ENCODE assay signal across 10 cellular contexts in genomic region chr10:62109532-62110293, GRCh38.
DNase-seq lines count a peak whose midpoint lies in the region; ATAC-seq and TF ChIP-seq lines count a peak whose summit lies in the region.
"Had no signal": no experiment of that assay in that cellular context is flagged by ENCODE, and none has a peak within 500 bp of the region (broad histone marks: within the 10 kb centered on the region; RNA-seq: fewer than 3 reads in every experiment).

No MANE protein-coding gene starts in this region.

- no peak overlapping the region for H3K27ac ChIP-seq in left ventricle myocardium inferior (replicated peaks)
- no peak overlapping the region for H3K27ac ChIP-seq in body of pancreas
- H3K27ac ChIP-seq: KMS-11 had no signal

- H3K27me3 ChIP-seq in left ventricle myocardium inferior (ENCODE audit: low read depth): no peaks in the 10 kb centered on the region
- H3K27me3 ChIP-seq in body of pancreas: no peaks in the 10 kb centered on the region

- TF ChIP-seq CTCF in left ventricle myocardium inferior (IDR thresholded peaks at IDR 0.05; ENCODE audit: borderline replicate concordance) (no peak), HFFc6 (IDR thresholded peaks at IDR 0.05) (no peak), body of pancreas (IDR thresholded peaks at IDR 0.05) (no peak)

- no peaks in the 10 kb centered on the region for H3K27me3 Mint-ChIP-seq in stimulated activated naive B cell treated with anti-CD40 and anti-IgM and Interleukin-4, amounts not matched to agents 10 μg/mL and 1 μg/mL and 100 μg/mL, for 72 hours
- no peaks in the 10 kb centered on the region; the same call in 1 of the 2 replicates for H3K27me3 Mint-ChIP-seq in HFFc6 (ENCODE audit: insufficient read depth)
- H3K27me3 Mint-ChIP-seq: CD8-positive, alpha-beta memory T cell had no signal

- DNase-seq in Right ventricle myocardium superior: no peak
- no peak for DNase-seq in left ventricle myocardium inferior
- peak; percentile 15 to 91 for DNase-seq in NOMO-1 (lab: John Stamatoyannopoulos, UW; ENCODE audit: unreplicated experiment in 2 of 2)
- no peak for DNase-seq in stimulated activated naive B cell treated with anti-CD40 and anti-IgM and Interleukin-4, amounts not matched to agents 10 μg/mL and 1 μg/mL and 100 μg/mL, for 72 hours
- DNase-seq in foreskin melanocyte: no peak
- no peak for DNase-seq in HFFc6
- DNase-seq in body of pancreas: no peak
- DNase-seq: CD8-positive, alpha-beta memory T cell had no signal

- TF ChIP-seq POLR2A in body of pancreas (IDR thresholded peaks at IDR 0.05): no peak

- no peaks in the 10 kb centered on the region for H3K9me3 ChIP-seq in left ventricle myocardium inferior (replicated peaks)
- no peaks in the 10 kb centered on the region for H3K9me3 ChIP-seq in body of pancreas

- intact Hi-C loops in Right ventricle myocardium superior (cut with DNase I) (no loop called here), left ventricle myocardium inferior (cut with micrococcal nuclease) (no loop called here), body of pancreas (cut with DNase I) (no loop called here)

- H3K4me3 Mint-ChIP-seq in stimulated activated naive B cell treated with anti-CD40 and anti-IgM and Interleukin-4, amounts not matched to agents 10 μg/mL and 1 μg/mL and 100 μg/mL, for 72 hours: peak overlapping the region; percentile 67 to 71
- no peak overlapping the region for H3K4me3 Mint-ChIP-seq in HFFc6

- ATAC-seq in Right ventricle myocardium superior (ENCODE audit: poor library complexity): peak; percentile 55
- peak; percentile 83 for ATAC-seq in HG02885 (IDR thresholded peaks at IDR 0.05; ENCODE audit: poor library complexity, unreplicated experiment)
- ATAC-seq in stimulated activated naive B cell treated with anti-CD40 and anti-IgM and Interleukin-4, amounts not matched to agents 10 μg/mL and 1 μg/mL and 100 μg/mL, for 72 hours (replicated peaks): peak; percentile 76 to 78
- ATAC-seq in body of pancreas: no peak

- H3K4me1 ChIP-seq in left ventricle myocardium inferior (peaks cover 17% of the 10 kb centered on the region), body of pancreas (no peaks in the 10 kb centered on the region)

- H3K36me3 ChIP-seq in left ventricle myocardium inferior (no peaks in the 10 kb centered on the region), body of pancreas (replicated peaks in 1 of 2; ENCODE audit: insufficient read depth in 1 of 2, low read depth in 2 of 2) (no peaks in the 10 kb centered on the region)

- WGBS in body of pancreas, 2 donors: 81 to 82% methylated on average over 1 of the region's 1 CpG

- H3K4me3 ChIP-seq in left ventricle myocardium inferior (no peak overlapping the region), body of pancreas (no peak overlapping the region)

- peaks cover 39 to 68% of the 10 kb centered on the region in 2 donors for H3K4me1 Mint-ChIP-seq in stimulated activated naive B cell treated with anti-CD40 and anti-IgM and Interleukin-4, amounts not matched to agents 10 μg/mL and 1 μg/mL and 100 μg/mL, for 72 hours
- peaks cover 48% of the 10 kb centered on the region for H3K4me1 Mint-ChIP-seq in HFFc6 (ENCODE audit: low read depth)

- H3K36me3 Mint-ChIP-seq in stimulated activated naive B cell treated with anti-CD40 and anti-IgM and Interleukin-4, amounts not matched to agents 10 μg/mL and 1 μg/mL and 100 μg/mL, for 72 hours: peaks cover 10 to 18% of the 10 kb centered on the region in 2 donors
- no peaks in the 10 kb centered on the region for H3K36me3 Mint-ChIP-seq in HFFc6 (ENCODE audit: low read depth)
- H3K36me3 Mint-ChIP-seq: CD8-positive, alpha-beta memory T cell had no signal

- H3K27ac Mint-ChIP-seq in stimulated activated naive B cell treated with anti-CD40 and anti-IgM and Interleukin-4, amounts not matched to agents 10 μg/mL and 1 μg/mL and 100 μg/mL, for 72 hours: peak overlapping the region; percentile 97
- no peak overlapping the region for H3K27ac Mint-ChIP-seq in HFFc6

- H3K9me3 Mint-ChIP-seq in stimulated activated naive B cell treated with anti-CD40 and anti-IgM and Interleukin-4, amounts not matched to agents 10 μg/mL and 1 μg/mL and 100 μg/mL, for 72 hours: peaks cover 0 to 1% of the 10 kb centered on the region in 2 donors
- H3K9me3 Mint-ChIP-seq in HFFc6: no peaks in the 10 kb centered on the region
- H3K9me3 Mint-ChIP-seq: CD8-positive, alpha-beta memory T cell had no signal

Comparison
In these comparisons a context has a peak if more than half of its experiments do, and no peak if none do; other contexts are left out.
1. DNase-seq: peak in NOMO-1 (2 of 2); none in Right ventricle myocardium superior (single experiment), left ventricle myocardium inferior (single experiment), stimulated activated naive B cell treated with anti-CD40 and anti-IgM and Interleukin-4, amounts not matched to agents 10 μg/mL and 1 μg/mL and 100 μg/mL, for 72 hours (single experiment), foreskin melanocyte (single experiment), HFFc6 (single experiment) and body of pancreas (0 of 4).